In genomic region chr20:57522380-57522973, GRCh38 we compare ENCODE assay signal across 1 cellular context.
TF ChIP-seq lines count a peak whose summit lies in the region.

No MANE protein-coding gene starts in this region.

TF ChIP-seq in GM23338, 12 proteins besides CTCF, POLR2A, EP300 and RAD21:
- TF ChIP-seq REST (IDR thresholded peaks at IDR 0.05; ENCODE audit: unreplicated experiment) (no peak), NANOG (IDR thresholded peaks at IDR 0.05; ENCODE audit: borderline replicate concordance) (no peak), ZNF331 (CRISPR knock-in tag; IDR thresholded peaks at IDR 0.05; ENCODE audit: low read depth) (no peak), EZH2 (IDR thresholded peaks at IDR 0.05; ENCODE audit: low read depth, unreplicated experiment) (no peak), ZNF114 (CRISPR knock-in tag; IDR thresholded peaks at IDR 0.05) (no peak), JUNB (IDR thresholded peaks at IDR 0.05; ENCODE audit: unreplicated experiment) (no peak), POLR2AphosphoS5 (IDR thresholded peaks at IDR 0.05; ENCODE audit: low read depth) (no peak), CREB1 (CRISPR knock-in tag; IDR thresholded peaks at IDR 0.05; ENCODE audit: low read depth) (no peak), EZH2phosphoT487 (IDR thresholded peaks at IDR 0.05; ENCODE audit: unreplicated experiment) (no peak), STAT1 (IDR thresholded peaks at IDR 0.05; ENCODE audit: unreplicated experiment) (no peak), ZNF462 (CRISPR knock-in tag; IDR thresholded peaks at IDR 0.05) (no peak)
- TF ChIP-seq, protein P1, sequence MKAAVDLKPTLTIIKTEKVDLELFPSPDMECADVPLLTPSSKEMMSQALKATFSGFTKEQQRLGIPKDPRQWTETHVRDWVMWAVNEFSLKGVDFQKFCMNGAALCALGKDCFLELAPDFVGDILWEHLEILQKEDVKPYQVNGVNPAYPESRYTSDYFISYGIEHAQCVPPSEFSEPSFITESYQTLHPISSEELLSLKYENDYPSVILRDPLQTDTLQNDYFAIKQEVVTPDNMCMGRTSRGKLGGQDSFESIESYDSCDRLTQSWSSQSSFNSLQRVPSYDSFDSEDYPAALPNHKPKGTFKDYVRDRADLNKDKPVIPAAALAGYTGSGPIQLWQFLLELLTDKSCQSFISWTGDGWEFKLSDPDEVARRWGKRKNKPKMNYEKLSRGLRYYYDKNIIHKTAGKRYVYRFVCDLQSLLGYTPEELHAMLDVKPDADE (IDR thresholded peaks at IDR 0.05) = no peak
